Comparison of ENCODE assay signal across 26 cellular contexts in the genomic region with DNA sequence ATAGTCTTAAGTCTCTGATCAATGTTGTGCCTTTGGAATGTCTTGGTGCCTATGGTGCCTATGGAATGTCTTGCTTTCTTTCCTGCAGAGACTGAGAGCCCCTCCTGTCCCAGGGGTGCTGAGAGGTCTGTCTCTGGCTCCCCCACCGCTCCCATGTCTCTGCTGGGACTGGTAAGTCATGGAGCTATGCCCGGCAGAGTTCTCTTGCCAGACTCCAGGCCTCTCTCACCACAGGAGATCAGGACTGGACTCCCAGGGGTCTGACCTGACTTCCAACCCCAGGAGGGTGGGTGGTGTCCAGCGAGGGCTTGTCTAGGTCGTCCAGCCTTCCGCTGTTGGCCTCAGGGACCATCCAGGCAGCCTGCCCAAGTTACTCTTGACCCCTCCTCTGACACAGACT. TPM values are rescaled to one million over a fixed set of nuclear protein-coding genes. Genes with fewer than 3 reads are reported as not detected.
DNase-seq lines count a peak whose midpoint lies in the region; ATAC-seq and TF ChIP-seq lines count a peak whose summit lies in the region.
"Had no signal": no experiment of that assay in that cellular context is flagged by ENCODE, and none has a peak within 500 bp of the region (broad histone marks: within the 10 kb centered on the region; RNA-seq: fewer than 3 reads in every experiment).

No MANE protein-coding gene starts in this region.

- no peak overlapping the region for H3K4ac ChIP-seq in H9 (ENCODE audit: low read depth, low read length)

- no peak overlapping the region for H2AK5ac ChIP-seq in H9 (ENCODE audit: insufficient read length, low read length)

- no peak for TF ChIP-seq CTCF in H9 (conservative IDR thresholded peaks at IDR 0.05)

- no peak overlapping the region for H3K27ac Mint-ChIP-seq in H9
- H3K27ac Mint-ChIP-seq: immature natural killer cell, mesothelial cell of epicardium had no signal

- H3K4me3 ChIP-seq in adipocyte (ENCODE audit: low read length) = no peak overlapping the region
- H3K4me3 ChIP-seq: esophagus squamous epithelium, gastrocnemius medialis, left ventricle myocardium inferior, right lobe of liver, SJCRH30 had no signal

- H3K79me2 ChIP-seq in H9 (ENCODE audit: insufficient read depth, low read length) = no peaks in the 10 kb centered on the region
- H3K79me2 ChIP-seq: parathyroid adenoma had no signal

- intact Hi-C loops in posterior vena cava (cut with DNase I) = loop anchor here (1.0 to 2.0 kb wide), 2 partner anchors 35 to 55 kb away; no protein-coding TSS in a partner anchor

- H3K36me3 Mint-ChIP-seq in H9 (ENCODE audit: insufficient read depth in 1 of 3, low read depth in 3 of 3) = no peaks in the 10 kb centered on the region
- H3K36me3 Mint-ChIP-seq: immature natural killer cell; mesothelial cell of epicardium; naive thymus-derived CD8-positive, alpha-beta T cell had no signal

- no peak for ATAC-seq in HG02938 (IDR thresholded peaks at IDR 0.05; ENCODE audit: unreplicated experiment)
- ATAC-seq: naive thymus-derived CD8-positive, alpha-beta T cell had no signal

- H3K36me3 ChIP-seq in adipocyte (ENCODE audit: control insufficient read depth, insufficient read depth, low read length, severe bottlenecking) = no peaks in the 10 kb centered on the region
- H3K36me3 ChIP-seq: esophagus squamous epithelium, gastrocnemius medialis, left ventricle myocardium inferior, right lobe of liver, SJCRH30 had no signal

- no peaks in the 10 kb centered on the region for H4K20me1 ChIP-seq in H9 (ENCODE audit: control insufficient read depth, insufficient read depth, insufficient read length)

- H2AFZ ChIP-seq in H9 (ENCODE audit: low read length) = no peak overlapping the region
- H2AFZ ChIP-seq: parathyroid adenoma had no signal

- peak; percentile 6 to 10 for DNase-seq in activated CD4-positive, alpha-beta T cell treated with anti-CD3 and anti-CD28 coated beads, Interleukin-2, amount 50 U/mL, for 48 hours
- DNase-seq in activated CD4-positive, alpha-beta T cell treated with anti-CD3 and anti-CD28 coated beads for 48 hours = no peak
- DNase-seq in H9 = peak; percentile 23
- DNase-seq in adipocyte (ENCODE audit: low read depth) = no peak
- peak; percentile 57 for DNase-seq in posterior vena cava (ENCODE audit: low spot score)
- no peak for DNase-seq in amniotic stem cell (lab: John Stamatoyannopoulos, UW)
- no peak for DNase-seq in NCI-H146 (lab: John Stamatoyannopoulos, UW)
- DNase-seq: activated gamma-delta T cell treated with Interleukin-2 at 50 U/mL for 16 hours, cortex of kidney, DMS79, esophagus squamous epithelium, gastrocnemius medialis, GF-D8, hippocampal formation, immature natural killer cell, left ventricle myocardium inferior, NCI-H1417, NCI-H2107, NCI-H446 treated with DMSO at 0.1 percent for 48 hours, SJCRH30, T-helper 1 cell had no signal

- H2BK5ac ChIP-seq in H9 (ENCODE audit: insufficient read length, low read length) = no peak overlapping the region

- H4K8ac ChIP-seq in H9 (replicated peaks; ENCODE audit: insufficient read length, low read depth, low read length) = no peak overlapping the region

- no peaks in the 10 kb centered on the region for H3K27me3 ChIP-seq in H9 (ENCODE audit: insufficient read depth, low read length)
- no peaks in the 10 kb centered on the region for H3K27me3 ChIP-seq in adipocyte (replicated peaks; ENCODE audit: control insufficient read depth, insufficient read depth, low read length)
- H3K27me3 ChIP-seq: gastrocnemius medialis, right lobe of liver, SJCRH30 had no signal

- no peaks in the 10 kb centered on the region for H3K23me2 ChIP-seq in H9 (ENCODE audit: insufficient read length, low read depth, low read length, poor library complexity, severe bottlenecking)

- H3K9ac ChIP-seq in H9 (ENCODE audit: extremely low read depth, insufficient read length, low read length) (no peak overlapping the region), adipocyte (ENCODE audit: low read length) (peak overlapping the region; percentile 31)
- H3K9ac ChIP-seq: parathyroid adenoma had no signal

- no peaks in the 10 kb centered on the region for H3K79me1 ChIP-seq in H9 (ENCODE audit: insufficient read depth, low read depth, low read length, poor library complexity, severe bottlenecking)

- WGBS in H9 (ENCODE audit: extremely low coverage, insufficient read length, low lambda C conversion rate) = no CpG with 5 or more reads among the region's 5 CpGs

- H2BK15ac ChIP-seq in H9 (ENCODE audit: low read depth, low read length) = no peak overlapping the region

- no peak overlapping the region for H2BK120ac ChIP-seq in H9 (ENCODE audit: low read depth, low read length, poor library complexity, severe bottlenecking)

- H3K18ac ChIP-seq in H9 (ENCODE audit: insufficient read length, low read depth, low read length) = no peak overlapping the region

- H2BK20ac ChIP-seq in H9 (ENCODE audit: low read depth, low read length, poor library complexity, severe bottlenecking) = no peak overlapping the region

- no peaks in the 10 kb centered on the region; the same call in none of the 2 replicates for H3K27me3 Mint-ChIP-seq in H9 (ENCODE audit: low read depth)
- H3K27me3 Mint-ChIP-seq: naive thymus-derived CD8-positive, alpha-beta T cell had no signal

- H2BK12ac ChIP-seq in H9 (ENCODE audit: insufficient read length, low read depth, low read length) = no peak overlapping the region

- H4K5ac ChIP-seq in H9 (ENCODE audit: insufficient read length, low read depth, low read length) = no peak overlapping the region

- H3K9me3 Mint-ChIP-seq in H9 = no peaks in the 10 kb centered on the region
- H3K9me3 Mint-ChIP-seq: mesothelial cell of epicardium; naive thymus-derived CD8-positive, alpha-beta T cell had no signal

- no peak overlapping the region for H3K14ac ChIP-seq in H9 (ENCODE audit: insufficient read depth, low read length)

- no peak overlapping the region for H3K56ac ChIP-seq in H9 (ENCODE audit: insufficient read length, low read depth, low read length)

- H3K4me3 Mint-ChIP-seq in H9 = no peak overlapping the region
- H3K4me3 Mint-ChIP-seq: immature natural killer cell; mesothelial cell of epicardium; naive thymus-derived CD8-positive, alpha-beta T cell had no signal

- H3T11ph ChIP-seq in H9 (ENCODE audit: low read length) = no peak overlapping the region

- no peaks in the 10 kb centered on the region for H3K9me3 ChIP-seq in H9 (ENCODE audit: control insufficient read depth, low read depth, low read length)
- H3K9me3 ChIP-seq in adipocyte (ENCODE audit: control insufficient read depth, low read length) = no peaks in the 10 kb centered on the region
- H3K9me3 ChIP-seq: esophagus squamous epithelium, gastrocnemius medialis, left ventricle myocardium inferior, right lobe of liver, SJCRH30 had no signal

- H3K4me2 ChIP-seq in H9 (ENCODE audit: insufficient read depth, insufficient read length, low read length) = no peak overlapping the region

- no peak overlapping the region for H3K23ac ChIP-seq in H9 (ENCODE audit: insufficient read length, low read depth, low read length)

- no peak overlapping the region for H3K27ac ChIP-seq in H9 (ENCODE audit: insufficient read length, low read depth, low read length)
- H3K27ac ChIP-seq: esophagus squamous epithelium, gastrocnemius medialis, left ventricle myocardium inferior, parathyroid adenoma, right lobe of liver, SJCRH30 had no signal

- peaks cover 14 to 29% of the 10 kb centered on the region in 2 experiments for H3K4me1 Mint-ChIP-seq in H9

- no peaks in the 10 kb centered on the region for H3K4me1 ChIP-seq in H9 (ENCODE audit: insufficient read depth, low read length)
- H3K4me1 ChIP-seq in adipocyte (ENCODE audit: control insufficient read depth, insufficient read depth, low read length) = peaks cover 9% of the 10 kb centered on the region
- H3K4me1 ChIP-seq: right lobe of liver had no signal

- no peak overlapping the region for H4K91ac ChIP-seq in H9 (ENCODE audit: insufficient read length, low read depth, low read length)

RNA-seq across cellular contexts. Expression of a gene that starts 14.0 kb away (rescaled TPM):
- total RNA-seq in H9 (2021) (1.7 and 2.3 TPM in 2 replicates), posterior vena cava (1 to 10 TPM in 1 of 2 donors, under 1 TPM in 1; 0.71 to 1.2 TPM)
- total RNA-seq: naive thymus-derived CD8-positive, alpha-beta T cell; SJCRH30 had no signal

RNA-seq across cellular contexts. Expression of a gene that starts 52.3 kb away (rescaled TPM):
- total RNA-seq in H9 (2021) = 5.7 and 7.0 TPM in 2 replicates
- 1 to 10 TPM; 1.2 to 2.0 TPM for total RNA-seq in posterior vena cava

Comparison
In these comparisons a context has a peak if more than half of its experiments do, and no peak if none do; other contexts are left out.
1. DNase-seq: peak in activated CD4-positive, alpha-beta T cell treated with anti-CD3 and anti-CD28 coated beads, Interleukin-2, amount 50 U/mL, for 48 hours (2 of 2), H9 (single experiment) and posterior vena cava (single experiment); none in activated CD4-positive, alpha-beta T cell treated with anti-CD3 and anti-CD28 coated beads for 48 hours (single experiment), adipocyte (single experiment), amniotic stem cell (single experiment) and NCI-H146 (single experiment).